ENCODE assay signal across 8 cellular contexts in genomic region chr4:152850377-152850776, GRCh38.
DNase-seq lines count a peak whose midpoint lies in the region; ATAC-seq and TF ChIP-seq lines count a peak whose summit lies in the region.

No MANE protein-coding gene starts in this region.

- H3K27ac Mint-ChIP-seq in activated T-cell treated with anti-CD3 and anti-CD28 coated beads, Interleukin-2, amount 50 U/mL, for 72 hours, result peak overlapping the region; percentile 90
- no peak overlapping the region for H3K27ac Mint-ChIP-seq in stimulated activated naive CD8-positive, alpha-beta T cell treated with anti-CD3 and anti-CD28 coated beads, Interleukin-15, Interleukin-2, amounts not matched to agents 100 ng/mL and 50 ng/mL, for 24 hours
- no peak overlapping the region for H3K27ac Mint-ChIP-seq in T-helper 2 cell treated with Interferon-gamma antibody and Interleukin-4, amounts not matched to agents 5 μg/mL and 100 μg/mL, for 36 hours

- ATAC-seq in activated T-cell treated with anti-CD3 and anti-CD28 coated beads, Interleukin-2, amount 50 U/mL, for 72 hours (replicated peaks in 1 of 2), result peak; percentile 52 to 73
- no peak for ATAC-seq in GM19328 (IDR thresholded peaks at IDR 0.05; ENCODE audit: unreplicated experiment)
- ATAC-seq in GM18505 (IDR thresholded peaks at IDR 0.05; ENCODE audit: unreplicated experiment), result no peak

- peak overlapping the region; percentile 10; the same call in 1 of the 2 replicates for H3K9ac ChIP-seq in HUES48 (ENCODE audit: low read depth, low read length)

- peak overlapping the region; percentile 91 for H3K27ac ChIP-seq in HUES48 (ENCODE audit: low read depth, low read length)

- TF ChIP-seq POLR2A in GM18505 (IDR thresholded peaks at IDR 0.05; ENCODE audit: borderline replicate concordance, extremely low read depth, insufficient read depth, insufficient read length), result no peak

- H3K27me3 ChIP-seq in HUES48 (ENCODE audit: control insufficient read depth, insufficient read depth, low read length), result no peaks in the 10 kb centered on the region

- H3K9me3 ChIP-seq in HUES48 (ENCODE audit: control insufficient read depth, insufficient read depth, low read length), result 0 out of 2 replicates have a peak, but pooled peaks cover 3% of the 10 kb centered on the region

- peak overlapping the region in 1 of 2 donors; percentile 70 for H3K4me3 Mint-ChIP-seq in activated T-cell treated with anti-CD3 and anti-CD28 coated beads, Interleukin-2, amount 50 U/mL, for 72 hours
- H3K4me3 Mint-ChIP-seq in stimulated activated naive CD8-positive, alpha-beta T cell treated with anti-CD3 and anti-CD28 coated beads, Interleukin-15, Interleukin-2, amounts not matched to agents 100 ng/mL and 50 ng/mL, for 24 hours, result peak overlapping the region; percentile 12
- H3K4me3 Mint-ChIP-seq in T-helper 2 cell treated with Interferon-gamma antibody and Interleukin-4, amounts not matched to agents 5 μg/mL and 100 μg/mL, for 36 hours, result no peak overlapping the region

- H3K36me3 ChIP-seq in HUES48 (ENCODE audit: control insufficient read depth, insufficient read depth, low read length), result no peaks in the 10 kb centered on the region

- peaks cover 40% of the 10 kb centered on the region for H3K4me1 ChIP-seq in HUES48 (ENCODE audit: control insufficient read depth, insufficient read depth, low read length)

- H3K4me1 Mint-ChIP-seq in activated T-cell treated with anti-CD3 and anti-CD28 coated beads, Interleukin-2, amount 50 U/mL, for 72 hours (ENCODE audit: low read depth), result peaks cover 21% of the 10 kb centered on the region
- peaks cover 24% of the 10 kb centered on the region for H3K4me1 Mint-ChIP-seq in stimulated activated naive CD8-positive, alpha-beta T cell treated with anti-CD3 and anti-CD28 coated beads, Interleukin-15, Interleukin-2, amounts not matched to agents 100 ng/mL and 50 ng/mL, for 24 hours (ENCODE audit: low read depth)
- peaks cover 15% of the 10 kb centered on the region for H3K4me1 Mint-ChIP-seq in T-helper 2 cell treated with Interferon-gamma antibody and Interleukin-4, amounts not matched to agents 5 μg/mL and 100 μg/mL, for 36 hours (ENCODE audit: low read depth)

- no peaks in the 10 kb centered on the region for H3K27me3 Mint-ChIP-seq in activated T-cell treated with anti-CD3 and anti-CD28 coated beads, Interleukin-2, amount 50 U/mL, for 72 hours (ENCODE audit: low read depth)
- no peaks in the 10 kb centered on the region for H3K27me3 Mint-ChIP-seq in stimulated activated naive CD8-positive, alpha-beta T cell treated with anti-CD3 and anti-CD28 coated beads, Interleukin-15, Interleukin-2, amounts not matched to agents 100 ng/mL and 50 ng/mL, for 24 hours
- H3K27me3 Mint-ChIP-seq in T-helper 2 cell treated with Interferon-gamma antibody and Interleukin-4, amounts not matched to agents 5 μg/mL and 100 μg/mL, for 36 hours (ENCODE audit: low read depth), result no peaks in the 10 kb centered on the region

- peaks cover 6 to 10% of the 10 kb centered on the region in 2 donors for H3K9me3 Mint-ChIP-seq in activated T-cell treated with anti-CD3 and anti-CD28 coated beads, Interleukin-2, amount 50 U/mL, for 72 hours
- H3K9me3 Mint-ChIP-seq in stimulated activated naive CD8-positive, alpha-beta T cell treated with anti-CD3 and anti-CD28 coated beads, Interleukin-15, Interleukin-2, amounts not matched to agents 100 ng/mL and 50 ng/mL, for 24 hours, result peaks cover 16% of the 10 kb centered on the region
- H3K9me3 Mint-ChIP-seq in T-helper 2 cell treated with Interferon-gamma antibody and Interleukin-4, amounts not matched to agents 5 μg/mL and 100 μg/mL, for 36 hours, result peaks cover 26% of the 10 kb centered on the region

- DNase-seq in ELR (ENCODE audit: low read depth) (peak; percentile 54), iPS-NIHi7 (ENCODE audit: extremely low spot score) (peak; percentile 45)
- peak in 1 of 2 donors; percentile 17 for DNase-seq in activated T-cell treated with anti-CD3 and anti-CD28 coated beads, Interleukin-2, amount 50 U/mL, for 72 hours
- DNase-seq in T-helper 2 cell treated with Interferon-gamma antibody and Interleukin-4, amounts not matched to agents 5 μg/mL and 100 μg/mL, for 36 hours (ENCODE audit: low spot score), result no peak

- H3K36me3 Mint-ChIP-seq in activated T-cell treated with anti-CD3 and anti-CD28 coated beads, Interleukin-2, amount 50 U/mL, for 72 hours (ENCODE audit: insufficient read depth in 2 of 2), result peaks cover 9 to 14% of the 10 kb centered on the region in 2 donors
- H3K36me3 Mint-ChIP-seq in stimulated activated naive CD8-positive, alpha-beta T cell treated with anti-CD3 and anti-CD28 coated beads, Interleukin-15, Interleukin-2, amounts not matched to agents 100 ng/mL and 50 ng/mL, for 24 hours (ENCODE audit: low read depth), result peaks cover 17% of the 10 kb centered on the region
- peaks cover 16% of the 10 kb centered on the region for H3K36me3 Mint-ChIP-seq in T-helper 2 cell treated with Interferon-gamma antibody and Interleukin-4, amounts not matched to agents 5 μg/mL and 100 μg/mL, for 36 hours (ENCODE audit: low read depth)

- H3K4me3 ChIP-seq in HUES48 (ENCODE audit: low read depth, low read length), result peak overlapping the region; percentile 39

Comparison
In these comparisons a context has a peak if more than half of its experiments do, and no peak if none do; other contexts are left out.
1. ATAC-seq: peak in activated T-cell treated with anti-CD3 and anti-CD28 coated beads, Interleukin-2, amount 50 U/mL, for 72 hours (2 of 2); none in GM19328 (single experiment) and GM18505 (single experiment).